In genomic region chr2:174994381-174994780, GRCh38 we compare ENCODE assay signal across 39 cellular contexts.
"Had no signal": no experiment of that assay in that cellular context is flagged by ENCODE, and none has a peak within 500 bp of the region (broad histone marks: within the 10 kb centered on the region; RNA-seq: fewer than 3 reads in every experiment).

No MANE protein-coding gene starts in this region.

- H3K27me3 ChIP-seq: adrenal gland, ascending aorta, body of pancreas, brain microvascular endothelial cell, breast epithelium, cardiac muscle cell had no signal

- H3K9me3 Mint-ChIP-seq: activated naive CD4-positive, alpha-beta T cell treated with anti-CD3 and anti-CD28 coated beads for 36 hours; activated naive CD4-positive, alpha-beta T cell treated with anti-CD3 and anti-CD28 coated beads, Interleukin-2, amount 10 ng/mL, durations not matched to agents 7 days and 5 days; activated naive CD4-positive, alpha-beta T cell treated with anti-CD3 and anti-CD28 coated beads, Interleukin-2, amount 50 U/mL, for 24 hours; activated naive CD4-positive, alpha-beta T cell treated with anti-CD3 and anti-CD28 coated beads, Interleukin-2, amount 50 U/mL, for 72 hours; activated naive CD8-positive, alpha-beta T cell treated with anti-CD3 and anti-CD28 coated beads for 36 hours; activated naive CD8-positive, alpha-beta T cell treated with anti-CD3 and anti-CD28 coated beads, Interleukin-2, amount 10 ng/mL, durations not matched to agents 7 days and 5 days; activated naive CD8-positive, alpha-beta T cell treated with anti-CD3 and anti-CD28 coated beads, Interleukin-2, amount 50 U/mL, for 24 hours; activated T-cell treated with anti-CD3 and anti-CD28 coated beads, Interleukin-2, amount 50 U/mL, for 24 hours; activated T-cell treated with anti-CD3 and anti-CD28 coated beads, Interleukin-2, amount 50 U/mL, for 4 hours; activated T-cell treated with anti-CD3 and anti-CD28 coated beads, Interleukin-2, amount 50 U/mL, for 72 hours; activated T-helper 1 cell treated with anti-CD3 and anti-CD28 coated beads, Interleukin-12 subunit alpha, Interleukin-12 subunit beta, Interleukin-2, Interleukin-4 antibody, amounts not matched to agents 30 ng/mL and 10 ng/mL and 1 ng/mL, durations not matched to agents 14 hours and 24 hours and 36 hours; activated T-helper 17 cell treated with anti-CD3 and anti-CD28 coated beads, Interleukin-2, amount 50 U/mL, for 72 hours; activated T-helper 2 cell treated with anti-CD3 and anti-CD28 coated beads, Interferon-gamma antibody, Interleukin-2, Interleukin-4, amounts not matched to agents 10 μg/mL and 5 μg/mL and 100 μg/mL, durations not matched to agents 14 hours and 24 hours and 36 hours; central memory CD8-positive, alpha-beta T cell had no signal

- FAIRE-seq: bronchial epithelial cell had no signal

- H3K4me3 Mint-ChIP-seq: activated naive CD4-positive, alpha-beta T cell treated with anti-CD3 and anti-CD28 coated beads for 36 hours; activated naive CD4-positive, alpha-beta T cell treated with anti-CD3 and anti-CD28 coated beads, Interleukin-2, amount 10 ng/mL, durations not matched to agents 7 days and 5 days; activated naive CD4-positive, alpha-beta T cell treated with anti-CD3 and anti-CD28 coated beads, Interleukin-2, amount 50 U/mL, for 24 hours; activated naive CD8-positive, alpha-beta T cell; activated naive CD8-positive, alpha-beta T cell treated with anti-CD3 and anti-CD28 coated beads for 36 hours; activated naive CD8-positive, alpha-beta T cell treated with anti-CD3 and anti-CD28 coated beads, Interleukin-2, amount 10 ng/mL, durations not matched to agents 7 days and 5 days; activated naive CD8-positive, alpha-beta T cell treated with anti-CD3 and anti-CD28 coated beads, Interleukin-2, amount 50 U/mL, for 24 hours; activated T-cell treated with anti-CD3 and anti-CD28 coated beads, Interleukin-2, amount 50 U/mL, for 24 hours; activated T-cell treated with anti-CD3 and anti-CD28 coated beads, Interleukin-2, amount 50 U/mL, for 4 hours; activated T-cell treated with anti-CD3 and anti-CD28 coated beads, Interleukin-2, amount 50 U/mL, for 72 hours; activated T-helper 1 cell treated with anti-CD3 and anti-CD28 coated beads, Interleukin-12 subunit alpha, Interleukin-12 subunit beta, Interleukin-2, Interleukin-4 antibody, amounts not matched to agents 30 ng/mL and 10 ng/mL and 1 ng/mL, durations not matched to agents 14 hours and 24 hours and 36 hours; activated T-helper 17 cell treated with anti-CD3 and anti-CD28 coated beads, Interleukin-2, amount 50 U/mL, for 72 hours; brain; central memory CD8-positive, alpha-beta T cell had no signal

- DNase-seq: activated effector memory CD4-positive, alpha-beta T cell treated with anti-CD3 and anti-CD28 coated beads, Interleukin-2, amount 50 U/mL, for 16 hours; activated effector memory CD4-positive, alpha-beta T cell treated with Interleukin-2 at 50 U/mL for 16 hours; activated gamma-delta T cell; activated gamma-delta T cell treated with Interleukin-2 at 50 U/mL for 16 hours; activated naive CD4-positive, alpha-beta T cell; activated naive CD4-positive, alpha-beta T cell treated with anti-CD3 and anti-CD28 coated beads for 36 hours; activated naive CD4-positive, alpha-beta T cell treated with anti-CD3 and anti-CD28 coated beads, Interleukin-2, amount 10 ng/mL, durations not matched to agents 7 days and 5 days; activated naive CD4-positive, alpha-beta T cell treated with anti-CD3 and anti-CD28 coated beads, Interleukin-2, amount 50 U/mL, for 16 hours; activated naive CD4-positive, alpha-beta T cell treated with Interleukin-2 at 50 U/mL for 16 hours; activated naive CD8-positive, alpha-beta T cell treated with anti-CD3 and anti-CD28 coated beads for 36 hours; activated naive CD8-positive, alpha-beta T cell treated with anti-CD3 and anti-CD28 coated beads, Interleukin-2, amount 10 ng/mL, durations not matched to agents 7 days and 5 days; activated naive CD8-positive, alpha-beta T cell treated with anti-CD3 and anti-CD28 coated beads, Interleukin-2, amount 50 U/mL, for 24 hours; activated T-cell treated with anti-CD3 and anti-CD28 coated beads, Interleukin-2, amount 50 U/mL, for 1 hour; activated T-cell treated with anti-CD3 and anti-CD28 coated beads, Interleukin-2, amount 50 U/mL, for 24 hours; activated T-cell treated with anti-CD3 and anti-CD28 coated beads, Interleukin-2, amount 50 U/mL, for 4 hours; activated T-cell treated with anti-CD3 and anti-CD28 coated beads, Interleukin-2, amount 50 U/mL, for 48 hours; activated T-cell treated with anti-CD3 and anti-CD28 coated beads, Interleukin-2, amount 50 U/mL, for 72 hours; adrenal gland; amniotic stem cell; amygdala; anterior cingulate cortex; aorta; body of pancreas; brain microvascular endothelial cell; caudate nucleus; central memory CD4-positive, alpha-beta T cell; cerebellar nuclear complex had no signal

- H3K27ac ChIP-seq: adrenal gland, ascending aorta, body of pancreas, brain microvascular endothelial cell, breast epithelium, cardiac muscle cell had no signal

- ATAC-seq: activated naive CD4-positive, alpha-beta T cell treated with anti-CD3 and anti-CD28 coated beads, Interleukin-2, amount 50 U/mL, for 72 hours; activated naive CD8-positive, alpha-beta T cell treated with anti-CD3 and anti-CD28 coated beads, Interleukin-2, amount 50 U/mL, for 24 hours; activated T-cell treated with anti-CD3 and anti-CD28 coated beads, Interleukin-2, amount 50 U/mL, for 4 hours; activated T-cell treated with anti-CD3 and anti-CD28 coated beads, Interleukin-2, amount 50 U/mL, for 72 hours; activated T-helper 17 cell treated with anti-CD3 and anti-CD28 coated beads, Interleukin-2, amount 50 U/mL, for 72 hours; body of pancreas had no signal

- H3K27ac Mint-ChIP-seq: activated naive CD4-positive, alpha-beta T cell treated with anti-CD3 and anti-CD28 coated beads for 36 hours; activated naive CD4-positive, alpha-beta T cell treated with anti-CD3 and anti-CD28 coated beads, Interleukin-2, amount 10 ng/mL, durations not matched to agents 7 days and 5 days; activated naive CD4-positive, alpha-beta T cell treated with anti-CD3 and anti-CD28 coated beads, Interleukin-2, amount 50 U/mL, for 24 hours; activated naive CD4-positive, alpha-beta T cell treated with anti-CD3 and anti-CD28 coated beads, Interleukin-2, amount 50 U/mL, for 72 hours; activated naive CD8-positive, alpha-beta T cell; activated naive CD8-positive, alpha-beta T cell treated with anti-CD3 and anti-CD28 coated beads for 36 hours; activated naive CD8-positive, alpha-beta T cell treated with anti-CD3 and anti-CD28 coated beads, Interleukin-2, amount 10 ng/mL, durations not matched to agents 7 days and 5 days; activated naive CD8-positive, alpha-beta T cell treated with anti-CD3 and anti-CD28 coated beads, Interleukin-2, amount 50 U/mL, for 24 hours; activated T-cell treated with anti-CD3 and anti-CD28 coated beads, Interleukin-2, amount 50 U/mL, for 24 hours; activated T-cell treated with anti-CD3 and anti-CD28 coated beads, Interleukin-2, amount 50 U/mL, for 72 hours; activated T-helper 1 cell treated with anti-CD3 and anti-CD28 coated beads, Interleukin-12 subunit alpha, Interleukin-12 subunit beta, Interleukin-2, Interleukin-4 antibody, amounts not matched to agents 30 ng/mL and 10 ng/mL and 1 ng/mL, durations not matched to agents 14 hours and 24 hours and 36 hours; activated T-helper 17 cell treated with anti-CD3 and anti-CD28 coated beads, Interleukin-2, amount 50 U/mL, for 72 hours; activated T-helper 2 cell treated with anti-CD3 and anti-CD28 coated beads, Interferon-gamma antibody, Interleukin-2, Interleukin-4, amounts not matched to agents 10 μg/mL and 5 μg/mL and 100 μg/mL, durations not matched to agents 14 hours and 24 hours and 36 hours; brain had no signal

- H3K36me3 ChIP-seq: adrenal gland, ascending aorta, brain microvascular endothelial cell, breast epithelium, cardiac muscle cell had no signal

- H3K36me3 Mint-ChIP-seq: activated naive CD4-positive, alpha-beta T cell treated with anti-CD3 and anti-CD28 coated beads, Interleukin-2, amount 10 ng/mL, durations not matched to agents 7 days and 5 days; activated naive CD4-positive, alpha-beta T cell treated with anti-CD3 and anti-CD28 coated beads, Interleukin-2, amount 50 U/mL, for 24 hours; activated naive CD4-positive, alpha-beta T cell treated with anti-CD3 and anti-CD28 coated beads, Interleukin-2, amount 50 U/mL, for 72 hours; activated naive CD8-positive, alpha-beta T cell; activated naive CD8-positive, alpha-beta T cell treated with anti-CD3 and anti-CD28 coated beads for 36 hours; activated naive CD8-positive, alpha-beta T cell treated with anti-CD3 and anti-CD28 coated beads, Interleukin-2, amount 10 ng/mL, durations not matched to agents 7 days and 5 days had no signal

- H3K4me3 ChIP-seq: adrenal gland, ascending aorta, body of pancreas, breast epithelium, cardiac muscle cell had no signal

- H3K4me1 ChIP-seq: body of pancreas, breast epithelium had no signal

- H3K9me3 ChIP-seq: adrenal gland, ascending aorta, body of pancreas, breast epithelium had no signal

- H3K4me1 Mint-ChIP-seq: activated naive CD4-positive, alpha-beta T cell treated with anti-CD3 and anti-CD28 coated beads, Interleukin-2, amount 10 ng/mL, durations not matched to agents 7 days and 5 days; activated T-helper 17 cell treated with anti-CD3 and anti-CD28 coated beads, Interleukin-2, amount 50 U/mL, for 72 hours had no signal

- H3K27me3 Mint-ChIP-seq: central memory CD8-positive, alpha-beta T cell had no signal
